In genomic region chr2:127659408-127660290, GRCh38 we compare ENCODE assay signal across 13 cellular contexts. TPM values are rescaled to one million over a fixed set of nuclear protein-coding genes. Genes with fewer than 3 reads are reported as not detected.
DNase-seq lines count a peak whose midpoint lies in the region; ATAC-seq, FAIRE-seq and TF ChIP-seq lines count a peak whose summit lies in the region.
"Had no signal": no experiment of that assay in that cellular context is flagged by ENCODE, and none has a peak within 500 bp of the region (broad histone marks: within the 10 kb centered on the region; RNA-seq: fewer than 3 reads in every experiment).

No MANE protein-coding gene starts in this region.

- DNase-seq in Karpas-422 (peak; percentile 56), astrocyte (ENCODE audit: low read depth) (no peak), right cardiac atrium (peak; percentile 76 to 84 (median 79)), cortex of kidney (lab: John Stamatoyannopoulos, UW) (no peak), prostate gland (ENCODE audit: low spot score) (no peak), superior temporal gyrus (ENCODE audit: extremely low spot score) (no peak), NCI-H2196 treated with DMSO at 0.1 percent for 48 hours (lab: John Stamatoyannopoulos, UW; ENCODE audit: unreplicated experiment) (no peak)
- DNase-seq: activated T-cell treated with anti-CD3 and anti-CD28 coated beads, Interleukin-2, amount 50 U/mL, for 4 hours; kidney glomerular epithelial cell had no signal

- no peak overlapping the region for H3K9ac ChIP-seq in Karpas-422 (ENCODE audit: low read length)
- H3K9ac ChIP-seq in astrocyte (ENCODE audit: low read length): no peak overlapping the region

- H3K9me2 ChIP-seq in Karpas-422 (replicated peaks; ENCODE audit: insufficient read depth, low read length): no peaks in the 10 kb centered on the region

- H3K4me2 ChIP-seq in Karpas-422 (ENCODE audit: low read depth, low read length, poor library complexity, severe bottlenecking) (no peak overlapping the region), astrocyte (ENCODE audit: low read length) (no peak overlapping the region)
- H3K4me2 ChIP-seq: GM23338 had no signal

- TF ChIP-seq POLR2A in prostate gland (IDR thresholded peaks at IDR 0.05): no peak

- H3K27ac Mint-ChIP-seq in astrocyte (ENCODE audit: unreplicated experiment): peak overlapping the region; percentile 66
- H3K27ac Mint-ChIP-seq: GM23338, progenitor cell of endocrine pancreas had no signal

- peaks cover 30% of the 10 kb centered on the region for H3K4me1 Mint-ChIP-seq in astrocyte (ENCODE audit: low read depth, unreplicated experiment)

- peaks cover 3% of the 10 kb centered on the region for H3K27me3 Mint-ChIP-seq in astrocyte (ENCODE audit: low read depth, unreplicated experiment)

- no peak for FAIRE-seq in astrocyte (lab: Jason Lieb, UNC)
- FAIRE-seq: RCC 7860 had no signal

- H3K4me1 ChIP-seq in Karpas-422 (ENCODE audit: low read length) (no peaks in the 10 kb centered on the region), astrocyte (ENCODE audit: insufficient read depth, low read length) (peaks cover 4% of the 10 kb centered on the region), right cardiac atrium (ENCODE audit: control insufficient read depth, insufficient read depth, low read length) (peaks cover 52% of the 10 kb centered on the region), prostate gland (replicated peaks) (no peaks in the 10 kb centered on the region)

- 48% methylated on average over 14 of the region's 14 CpGs for WGBS in right cardiac atrium
- 66% methylated on average over 14 of the region's 14 CpGs for WGBS in prostate gland

- H3K27me3 ChIP-seq in Karpas-422 (ENCODE audit: low read length) (no peaks in the 10 kb centered on the region), astrocyte (ENCODE audit: insufficient read depth, low read length) (peaks cover 11% of the 10 kb centered on the region), right cardiac atrium (ENCODE audit: control insufficient read depth, insufficient read depth) (no peaks in the 10 kb centered on the region), prostate gland (replicated peaks; ENCODE audit: insufficient read depth) (peaks cover 2% of the 10 kb centered on the region)

- peaks cover 3% of the 10 kb centered on the region for H3K9me3 Mint-ChIP-seq in astrocyte (ENCODE audit: unreplicated experiment)
- H3K9me3 Mint-ChIP-seq: activated T-cell treated with anti-CD3 and anti-CD28 coated beads, Interleukin-2, amount 50 U/mL, for 4 hours; GM23338 had no signal

- H4K20me1 ChIP-seq in Karpas-422 (ENCODE audit: insufficient read depth, low read depth, low read length): no peaks in the 10 kb centered on the region
- peaks cover 28% of the 10 kb centered on the region for H4K20me1 ChIP-seq in astrocyte (ENCODE audit: insufficient read depth, low read length)

- H3K27ac ChIP-seq in Karpas-422 (ENCODE audit: low read length) (no peak overlapping the region), astrocyte (ENCODE audit: low read depth, low read length) (no peak overlapping the region), right cardiac atrium (ENCODE audit: low read length) (peak overlapping the region; percentile 94), skin epidermis (peak overlapping the region in 11 of 21 experiments; percentile 5 to 81 (median 30)), prostate gland (peak overlapping the region in 1 of 2 donors; percentile 13)

- TF ChIP-seq CTCF in astrocyte (IDR thresholded peaks at IDR 0.05; ENCODE audit: insufficient read depth, low read depth, low read length) (no peak), prostate gland (IDR thresholded peaks at IDR 0.05) (no peak)

- peak; percentile 64 to 78 for ATAC-seq in right cardiac atrium
- ATAC-seq: activated T-cell treated with anti-CD3 and anti-CD28 coated beads, Interleukin-2, amount 50 U/mL, for 4 hours; GM23338 had no signal

- H3K36me3 Mint-ChIP-seq in astrocyte (ENCODE audit: low read depth, unreplicated experiment): peaks cover 27% of the 10 kb centered on the region

- intact Hi-C loops in right cardiac atrium (cut with DNase I) (no loop called here), prostate gland (cut with DNase I) (no loop called here)

- H3K79me2 ChIP-seq in Karpas-422 (ENCODE audit: low read length): no peaks in the 10 kb centered on the region
- peaks cover 12% of the 10 kb centered on the region for H3K79me2 ChIP-seq in astrocyte (ENCODE audit: insufficient read depth, low read length)

- no peak overlapping the region for H3K4me3 Mint-ChIP-seq in astrocyte (ENCODE audit: unreplicated experiment)
- H3K4me3 Mint-ChIP-seq: activated T-cell treated with anti-CD3 and anti-CD28 coated beads, Interleukin-2, amount 50 U/mL, for 4 hours; GM23338 had no signal

- H2AFZ ChIP-seq in Karpas-422 (ENCODE audit: low read length) (no peak overlapping the region), astrocyte (ENCODE audit: low read depth, low read length) (no peak overlapping the region)
- H2AFZ ChIP-seq: GM23338 had no signal

- H3K36me3 ChIP-seq in Karpas-422 (ENCODE audit: insufficient read depth, low read length): no peaks in the 10 kb centered on the region
- no peaks in the 10 kb centered on the region for H3K36me3 ChIP-seq in astrocyte (ENCODE audit: insufficient read depth, low read length)
- no peaks in the 10 kb centered on the region for H3K36me3 ChIP-seq in prostate gland

- no peak overlapping the region for H3K4me3 ChIP-seq in Karpas-422 (ENCODE audit: low read length)
- no peak overlapping the region for H3K4me3 ChIP-seq in astrocyte (ENCODE audit: insufficient read depth, low read depth, low read length)
- H3K4me3 ChIP-seq in right cardiac atrium (ENCODE audit: low read length): no peak overlapping the region
- no peak overlapping the region for H3K4me3 ChIP-seq in skin epidermis
- no peak overlapping the region for H3K4me3 ChIP-seq in prostate gland
- H3K4me3 ChIP-seq: GM23338 had no signal

- H3K9me3 ChIP-seq in Karpas-422 (ENCODE audit: low read length) (no peaks in the 10 kb centered on the region), astrocyte (ENCODE audit: insufficient read depth, low read depth, low read length) (no peaks in the 10 kb centered on the region), right cardiac atrium (ENCODE audit: control insufficient read depth, low read length) (no peaks in the 10 kb centered on the region), prostate gland (no peaks in the 10 kb centered on the region)

RNA-seq across cellular contexts. Expression of gene GPR17, which starts 13.7 kb away (rescaled TPM):
- total RNA-seq in Karpas-422 (2014; rRNA removed; shearing (Covaris generic); ENCODE audit: low replicate concordance): not detected in 2 replicates
- 0.18 TPM in 1 of 2 replicates, not detected in the other for total RNA-seq in astrocyte
- under 1 TPM in 2 of 4 donors, not detected in 2; 0.31 to 0.40 TPM for total RNA-seq in right cardiac atrium
- polyA plus RNA-seq in right cardiac atrium: 4.0 TPM
- not detected for total RNA-seq in prostate gland
- total RNA-seq: activated T-cell treated with anti-CD3 and anti-CD28 coated beads, Interleukin-2, amount 50 U/mL, for 4 hours; GM23338; progenitor cell of endocrine pancreas had no signal
- polyA plus RNA-seq: GM23338 had no signal

RNA-seq across cellular contexts. Expression of gene LIMS2, which starts 15.7 kb away (rescaled TPM):
- 0.32 and 0.56 TPM in 2 replicates for total RNA-seq in Karpas-422 (2014; rRNA removed; shearing (Covaris generic); ENCODE audit: low replicate concordance)
- 73.3 and 75.1 TPM in 2 replicates for total RNA-seq in astrocyte
- 100 to 1,000 TPM; 163 to 224 (median 209) TPM for total RNA-seq in right cardiac atrium
- 178 TPM for polyA plus RNA-seq in right cardiac atrium
- 10 to 100 TPM; 31.9 to 63.2 TPM for total RNA-seq in prostate gland

RNA-seq across cellular contexts. Expression of gene SFT2D3, which starts 41.6 kb away (rescaled TPM):
- total RNA-seq in Karpas-422 (2014; rRNA removed; shearing (Covaris generic); ENCODE audit: low replicate concordance): 3.2 and 4.0 TPM in 2 replicates
- total RNA-seq in astrocyte (2.9 and 3.0 TPM in 2 replicates), right cardiac atrium (1 to 10 TPM; 3.6 to 5.0 (median 4.4) TPM), prostate gland (10 to 100 TPM; 14.8 to 22.2 TPM)
- polyA plus RNA-seq in right cardiac atrium: 3.3 TPM
- polyA plus RNA-seq: GM23338 had no signal

Comparison
In these comparisons a context has a peak if more than half of its experiments do, and no peak if none do; other contexts are left out.
1. DNase-seq: peak in Karpas-422 (single experiment) and right cardiac atrium (3 of 3); none in astrocyte (single experiment), cortex of kidney (single experiment), prostate gland (single experiment), superior temporal gyrus (single experiment) and NCI-H2196 treated with DMSO at 0.1 percent for 48 hours (single experiment).
2. H3K27ac ChIP-seq: peak in right cardiac atrium (single experiment) and skin epidermis (11 of 21); none in Karpas-422 (single experiment) and astrocyte (single experiment).
3. RNA of gene LIMS2, which starts 15.7 kb away (total RNA-seq): 163 to 224 TPM in right cardiac atrium, 73.3 to 75.1 TPM in astrocyte and 31.9 to 63.2 TPM in prostate gland; 0.32 to 0.56 TPM in Karpas-422; every median in the first group is over 10 times any median in the second.